In the genomic region with DNA sequence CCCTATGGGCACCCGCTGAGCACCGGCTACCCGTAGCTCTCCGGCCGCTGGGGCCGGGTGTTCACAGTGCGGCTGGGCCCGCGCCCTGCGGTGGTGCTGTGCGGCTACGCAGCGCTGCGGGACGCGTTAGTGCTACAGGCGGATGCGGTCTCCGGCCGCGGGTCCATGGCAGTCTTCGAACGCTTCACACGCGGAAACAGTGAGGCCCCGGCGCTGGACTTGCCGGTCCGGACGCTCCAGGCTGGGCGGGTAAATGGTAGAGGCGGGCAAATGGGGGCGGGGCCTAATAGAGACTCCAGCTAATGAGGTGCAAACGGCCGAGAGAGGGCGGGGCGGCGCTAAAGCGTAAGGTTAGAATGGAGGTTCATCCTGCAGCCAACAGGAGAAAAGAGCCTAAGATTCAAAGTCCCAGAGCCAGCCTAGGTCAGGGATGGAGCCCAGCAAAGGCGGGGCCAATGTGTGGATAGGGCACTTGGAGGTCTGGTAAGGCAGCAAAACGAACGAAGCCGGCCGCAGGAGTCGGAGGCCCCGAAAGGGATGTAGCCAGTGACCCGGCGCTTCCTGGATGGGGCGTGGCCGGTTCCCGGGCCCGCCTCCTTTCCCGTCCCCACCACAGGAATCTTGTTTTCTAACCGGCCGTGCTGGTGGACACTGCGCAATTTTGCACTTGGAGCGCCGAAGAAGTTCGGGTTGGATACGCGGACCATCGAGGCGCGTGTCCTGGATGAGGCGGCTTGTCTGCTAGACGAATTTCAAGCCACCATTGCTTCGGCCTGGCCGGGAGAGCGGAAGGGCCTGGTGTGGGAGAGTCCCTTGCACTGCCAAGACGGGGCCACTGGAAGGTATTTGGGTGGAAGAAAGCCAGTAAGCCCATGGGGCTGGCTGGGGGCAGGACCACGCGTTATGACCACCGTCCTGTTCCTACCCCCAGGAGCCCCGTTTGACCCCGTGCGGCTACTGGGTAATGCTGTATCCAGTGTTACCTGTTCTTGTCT, we compare ENCODE assay signal across 9 cellular contexts. TPM values are rescaled to one million over a fixed set of nuclear protein-coding genes. Genes with fewer than 3 reads are reported as not detected.
DNase-seq lines count a peak whose midpoint lies in the region; ATAC-seq and TF ChIP-seq lines count a peak whose summit lies in the region.
"Not testable (repeated sequence)": the region's sequence is repeated elsewhere in the genome, so short reads cannot be mapped to it uniquely, and the experiment has no call there.
"Had no signal": no experiment of that assay in that cellular context is flagged by ENCODE, and none has a peak within 500 bp of the region (broad histone marks: within the 10 kb centered on the region; RNA-seq: fewer than 3 reads in every experiment).

No MANE protein-coding gene starts in this region.

- peak; percentile 56 for DNase-seq in AG08395 (ENCODE audit: low spot score)
- not testable (repeated sequence) for DNase-seq in HFF-Myc (ENCODE audit: extremely low read depth, low read depth)
- DNase-seq in T-helper 22 cell (ENCODE audit: low read depth) = peak; percentile 14
- peak; percentile 40 to 73 for DNase-seq in activated naive CD4-positive, alpha-beta T cell treated with anti-CD3 and anti-CD28 coated beads, Interleukin-2, amount 50 U/mL, for 72 hours (ENCODE audit: low spot score in 2 of 2)
- DNase-seq in endodermal cell = peak; percentile 93
- DNase-seq in stimulated activated CD4-positive, alpha-beta T cell treated with anti-CD3 and anti-CD28 coated beads, Interleukin-2, amount 100 ng/mL, for 24 hours = peak; percentile 50 to 58

- H3K27ac Mint-ChIP-seq in activated naive CD4-positive, alpha-beta T cell treated with anti-CD3 and anti-CD28 coated beads, Interleukin-2, amount 50 U/mL, for 72 hours = peak overlapping the region in 1 of 2 donors; percentile 88
- H3K27ac Mint-ChIP-seq in endodermal cell (peak overlapping the region; percentile 94), nephron (peak overlapping the region; percentile 71 to 95 (median 78))

- H3K4me3 ChIP-seq in HFF-Myc (replicated peaks; ENCODE audit: low read depth, low read length) (peak overlapping the region; percentile 30), endodermal cell (ENCODE audit: low read length) (peak overlapping the region; percentile 58), iPS-11a (ENCODE audit: low read depth, low read length) (peak overlapping the region; percentile 37)

- peak; percentile 96 to 98 for ATAC-seq in activated naive CD4-positive, alpha-beta T cell treated with anti-CD3 and anti-CD28 coated beads, Interleukin-2, amount 50 U/mL, for 72 hours

- H3K4me1 ChIP-seq in endodermal cell (ENCODE audit: control insufficient read depth, insufficient read depth, low read length) = not testable (repeated sequence)

- TF ChIP-seq CTCF in HFF-Myc (IDR thresholded peaks at IDR 0.05; ENCODE audit: low read depth, low read length, missing control alignments); nephron (IDR thresholded peaks at IDR 0.05; ENCODE audit: unreplicated experiment in 3 of 3): not testable (repeated sequence)
- peak; percentile 11 for TF ChIP-seq CTCF in endodermal cell (conservative IDR thresholded peaks at IDR 0.05)

- not testable (repeated sequence) for H3K9ac ChIP-seq in endodermal cell (ENCODE audit: extremely low read depth, low read length, poor library complexity, severe bottlenecking)

- peaks cover 34% of the 10 kb centered on the region for H3K27me3 ChIP-seq in endodermal cell (ENCODE audit: control insufficient read depth, insufficient read depth, low read length, poor library complexity, severe bottlenecking)

- H3K27me3 Mint-ChIP-seq in endodermal cell (ENCODE audit: insufficient read depth) = peaks cover 48% of the 10 kb centered on the region
- H3K27me3 Mint-ChIP-seq in nephron (ENCODE audit: low read depth) = peaks cover 41% of the 10 kb centered on the region

- H3K4me3 Mint-ChIP-seq in endodermal cell = peak overlapping the region; percentile 71
- H3K4me3 Mint-ChIP-seq in nephron = peak overlapping the region; percentile 87 to 92 (median 89)

- not testable (repeated sequence) for H3K27ac ChIP-seq in endodermal cell (ENCODE audit: low read depth, low read length)

- not testable (repeated sequence) for H3K9me3 ChIP-seq in endodermal cell (ENCODE audit: control insufficient read depth, low read length)

- H3K36me3 Mint-ChIP-seq in activated naive CD4-positive, alpha-beta T cell treated with anti-CD3 and anti-CD28 coated beads, Interleukin-2, amount 50 U/mL, for 72 hours; endodermal cell (ENCODE audit: low read depth); nephron (ENCODE audit: low read depth): not testable (repeated sequence)

- H3K4me1 Mint-ChIP-seq in endodermal cell, nephron: not testable (repeated sequence)

- 31 to 75% methylated on average over 19 to 56 of the region's 76 CpGs for WGBS in endodermal cell (ENCODE audit: insufficient coverage in 1 of 2, insufficient read length in 1 of 2), 2 experiments

- H3K36me3 ChIP-seq in endodermal cell (ENCODE audit: control insufficient read depth, insufficient read depth, low read length) = not testable (repeated sequence)

- H3K9me3 Mint-ChIP-seq in activated naive CD4-positive, alpha-beta T cell treated with anti-CD3 and anti-CD28 coated beads, Interleukin-2, amount 50 U/mL, for 72 hours; endodermal cell; nephron: not testable (repeated sequence)

RNA-seq across cellular contexts. Expression of gene CYP2F1, which starts 21.5 kb away (rescaled TPM):
- not detected for total RNA-seq in activated naive CD4-positive, alpha-beta T cell treated with anti-CD3 and anti-CD28 coated beads, Interleukin-2, amount 50 U/mL, for 72 hours
- not detected for total RNA-seq in endodermal cell
- polyA plus RNA-seq in endodermal cell (2013, experiment 1 of 2) = not detected
- not detected for polyA plus RNA-seq in endodermal cell (2013, experiment 2 of 2)
- total RNA-seq: A673 had no signal

RNA-seq across cellular contexts. Expression of gene CYP2A13, which starts 47.4 kb away (rescaled TPM):
- total RNA-seq in activated naive CD4-positive, alpha-beta T cell treated with anti-CD3 and anti-CD28 coated beads, Interleukin-2, amount 50 U/mL, for 72 hours = not detected
- not detected for total RNA-seq in endodermal cell
- not detected for polyA plus RNA-seq in endodermal cell (2013, experiment 1 of 2)
- polyA plus RNA-seq in endodermal cell (2013, experiment 2 of 2) = not detected
- total RNA-seq: A673 had no signal

RNA-seq across cellular contexts. Expression of gene CYP2S1, which starts 57.3 kb away (rescaled TPM):
- total RNA-seq in activated naive CD4-positive, alpha-beta T cell treated with anti-CD3 and anti-CD28 coated beads, Interleukin-2, amount 50 U/mL, for 72 hours = 1 to 10 TPM in 1 of 2 donors, under 1 TPM in 1; 0.91 to 2.0 TPM
- total RNA-seq in endodermal cell = 10 to 100 TPM in 1 of 2 donors, 1 to 10 TPM in 1; 8.6 to 26.7 TPM
- polyA plus RNA-seq in endodermal cell (2013, experiment 1 of 2) = 13.3 TPM
- polyA plus RNA-seq in endodermal cell (2013, experiment 2 of 2) = 5.1 TPM
